1 cellular context compared by ENCODE assay signal in the genomic region with DNA sequence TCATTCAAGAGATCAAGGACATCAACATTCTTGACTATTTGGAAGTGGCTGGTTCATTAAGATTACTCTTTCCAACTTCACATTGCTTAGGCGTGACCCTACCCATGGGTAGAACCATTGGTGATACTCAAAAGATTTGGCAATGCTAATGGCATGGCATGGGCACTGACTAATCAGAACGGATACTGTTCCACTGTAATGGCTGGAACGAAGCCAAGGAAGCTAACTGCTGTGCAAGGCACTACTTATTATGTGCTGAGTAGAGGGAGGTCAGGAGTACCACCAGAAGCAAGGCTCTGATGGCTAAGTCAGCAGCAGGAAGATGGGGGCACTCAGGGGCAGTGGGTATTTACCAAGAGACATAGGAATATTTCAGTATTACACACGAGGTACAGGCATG.
TF ChIP-seq lines count a peak whose summit lies in the region.

No MANE protein-coding gene starts in this region.

TF ChIP-seq in HepG2, 621 proteins besides CTCF, POLR2A, EP300 and RAD21 (continued from another document):
- TF ChIP-seq, protein P1, sequence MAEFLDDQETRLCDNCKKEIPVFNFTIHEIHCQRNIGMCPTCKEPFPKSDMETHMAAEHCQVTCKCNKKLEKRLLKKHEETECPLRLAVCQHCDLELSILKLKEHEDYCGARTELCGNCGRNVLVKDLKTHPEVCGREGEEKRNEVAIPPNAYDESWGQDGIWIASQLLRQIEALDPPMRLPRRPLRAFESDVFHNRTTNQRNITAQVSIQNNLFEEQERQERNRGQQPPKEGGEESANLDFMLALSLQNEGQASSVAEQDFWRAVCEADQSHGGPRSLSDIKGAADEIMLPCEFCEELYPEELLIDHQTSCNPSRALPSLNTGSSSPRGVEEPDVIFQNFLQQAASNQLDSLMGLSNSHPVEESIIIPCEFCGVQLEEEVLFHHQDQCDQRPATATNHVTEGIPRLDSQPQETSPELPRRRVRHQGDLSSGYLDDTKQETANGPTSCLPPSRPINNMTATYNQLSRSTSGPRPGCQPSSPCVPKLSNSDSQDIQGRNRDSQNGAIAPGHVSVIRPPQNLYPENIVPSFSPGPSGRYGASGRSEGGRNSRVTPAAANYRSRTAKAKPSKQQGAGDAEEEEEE (CRISPR knock-in tag; IDR thresholded peaks at IDR 0.05; ENCODE audit: borderline replicate concordance): no peak
- TF ChIP-seq SMAD9 (CRISPR knock-in tag; IDR thresholded peaks at IDR 0.05): no peak
